ENCODE assay signal across 25 cellular contexts in genomic region chr18:35782926-35783325, GRCh38.
"Had no signal": no experiment of that assay in that cellular context is flagged by ENCODE, and none has a peak within 500 bp of the region (broad histone marks: within the 10 kb centered on the region; RNA-seq: fewer than 3 reads in every experiment).

No MANE protein-coding gene starts in this region.

- DNase-seq: activated B cell treated with CpG ODN at 0.5 μM for 24 hours; activated CD4-positive, alpha-beta T cell treated with anti-CD3 and anti-CD28 coated beads for 1 hour; activated CD4-positive, alpha-beta T cell treated with anti-CD3 and anti-CD28 coated beads, Interleukin-2, amount 10 ng/mL, durations not matched to agents 24 days and 14 days; activated CD4-positive, alpha-beta T cell treated with anti-CD3 and anti-CD28 coated beads, Interleukin-2, amount 50 U/mL, for 48 hours; activated CD8-positive, alpha-beta memory T cell treated with anti-CD3 and anti-CD28 coated beads, Interleukin-2, amount 10 ng/mL, durations not matched to agents 7 days and 5 days; activated effector memory CD4-positive, alpha-beta T cell treated with Interleukin-2 at 50 U/mL for 16 hours; activated naive CD4-positive, alpha-beta T cell; activated naive CD8-positive, alpha-beta T cell treated with anti-CD3 and anti-CD28 coated beads, Interleukin-2, amount 50 U/mL, for 24 hours; activated T-cell treated with anti-CD3 and anti-CD28 coated beads, Interleukin-2, amount 50 U/mL, for 24 hours; amygdala; cerebellar nuclear complex; NCI-H1048; NCI-H1930; NCI-H2171 treated with DMSO at 0.1 percent for 48 hours; NCI-H345; NCI-H510A; NCI-H69; NK-92 treated with Interleukin-12 subunit alpha and Interleukin-12 subunit beta, amount 100 ng/mL, for 24 hours; SIG-M5; T-helper 17 cell; T-helper 9 cell had no signal

- H3K4me1 Mint-ChIP-seq: activated CD4-positive, alpha-beta T cell treated with anti-CD3 and anti-CD28 coated beads, Interleukin-2, amount 10 ng/mL, durations not matched to agents 24 days and 14 days; activated CD8-positive, alpha-beta memory T cell treated with anti-CD3 and anti-CD28 coated beads, Interleukin-2, amount 10 ng/mL, durations not matched to agents 7 days and 5 days; activated naive CD8-positive, alpha-beta T cell treated with anti-CD3 and anti-CD28 coated beads, Interleukin-2, amount 50 U/mL, for 24 hours; brain; T-helper 17 cell had no signal

- H3K27ac Mint-ChIP-seq: activated B cell treated with CpG ODN at 0.5 μM for 24 hours; activated CD4-positive, alpha-beta T cell treated with anti-CD3 and anti-CD28 coated beads, Interleukin-2, amount 10 ng/mL, durations not matched to agents 24 days and 14 days; activated CD8-positive, alpha-beta memory T cell treated with anti-CD3 and anti-CD28 coated beads, Interleukin-2, amount 10 ng/mL, durations not matched to agents 7 days and 5 days; activated naive CD4-positive, alpha-beta T cell treated with anti-CD3 and anti-CD28 coated beads, Interleukin-2, amount 50 U/mL, for 72 hours; activated naive CD8-positive, alpha-beta T cell treated with anti-CD3 and anti-CD28 coated beads, Interleukin-2, amount 50 U/mL, for 24 hours; activated T-cell treated with anti-CD3 and anti-CD28 coated beads, Interleukin-2, amount 50 U/mL, for 24 hours; activated T-helper 1 cell treated with anti-CD3 and anti-CD28 coated beads, Interleukin-12 subunit alpha, Interleukin-12 subunit beta, Interleukin-2, Interleukin-4 antibody, amounts not matched to agents 30 ng/mL and 10 ng/mL and 1 ng/mL, durations not matched to agents 14 hours and 24 hours and 36 hours; brain; T-helper 17 cell had no signal

- ATAC-seq: activated CD8-positive, alpha-beta memory T cell treated with anti-CD3 and anti-CD28 coated beads, Interleukin-2, amount 10 ng/mL, durations not matched to agents 7 days and 5 days; activated naive CD4-positive, alpha-beta T cell treated with anti-CD3 and anti-CD28 coated beads, Interleukin-2, amount 50 U/mL, for 72 hours; activated naive CD8-positive, alpha-beta T cell treated with anti-CD3 and anti-CD28 coated beads, Interleukin-2, amount 50 U/mL, for 24 hours; K562; T-helper 17 cell had no signal

- H3K36me3 Mint-ChIP-seq: activated CD8-positive, alpha-beta memory T cell treated with anti-CD3 and anti-CD28 coated beads, Interleukin-2, amount 10 ng/mL, durations not matched to agents 7 days and 5 days; activated naive CD4-positive, alpha-beta T cell treated with anti-CD3 and anti-CD28 coated beads, Interleukin-2, amount 50 U/mL, for 72 hours; brain had no signal

- H3K4me3 ChIP-seq: K562 had no signal

- H3K4me3 Mint-ChIP-seq: activated B cell treated with CpG ODN at 0.5 μM for 24 hours; activated CD4-positive, alpha-beta T cell treated with anti-CD3 and anti-CD28 coated beads, Interleukin-2, amount 10 ng/mL, durations not matched to agents 24 days and 14 days; activated CD8-positive, alpha-beta memory T cell treated with anti-CD3 and anti-CD28 coated beads, Interleukin-2, amount 10 ng/mL, durations not matched to agents 7 days and 5 days; activated naive CD8-positive, alpha-beta T cell treated with anti-CD3 and anti-CD28 coated beads, Interleukin-2, amount 50 U/mL, for 24 hours; activated T-cell treated with anti-CD3 and anti-CD28 coated beads, Interleukin-2, amount 50 U/mL, for 24 hours; activated T-helper 1 cell treated with anti-CD3 and anti-CD28 coated beads, Interleukin-12 subunit alpha, Interleukin-12 subunit beta, Interleukin-2, Interleukin-4 antibody, amounts not matched to agents 30 ng/mL and 10 ng/mL and 1 ng/mL, durations not matched to agents 14 hours and 24 hours and 36 hours; brain; T-helper 17 cell had no signal

- H3K9me3 Mint-ChIP-seq: activated B cell treated with CpG ODN at 0.5 μM for 24 hours; activated CD4-positive, alpha-beta T cell treated with anti-CD3 and anti-CD28 coated beads, Interleukin-2, amount 10 ng/mL, durations not matched to agents 24 days and 14 days; activated naive CD4-positive, alpha-beta T cell treated with anti-CD3 and anti-CD28 coated beads, Interleukin-2, amount 50 U/mL, for 72 hours; activated naive CD8-positive, alpha-beta T cell treated with anti-CD3 and anti-CD28 coated beads, Interleukin-2, amount 50 U/mL, for 24 hours; activated T-cell treated with anti-CD3 and anti-CD28 coated beads, Interleukin-2, amount 50 U/mL, for 24 hours; activated T-helper 1 cell treated with anti-CD3 and anti-CD28 coated beads, Interleukin-12 subunit alpha, Interleukin-12 subunit beta, Interleukin-2, Interleukin-4 antibody, amounts not matched to agents 30 ng/mL and 10 ng/mL and 1 ng/mL, durations not matched to agents 14 hours and 24 hours and 36 hours; brain had no signal
